ENCODE assay signal across 1 cellular context in genomic region chr1:227563319-227564201, GRCh38.
TF ChIP-seq lines count a peak whose summit lies in the region.

Gene ZNF678, plus strand, starts transcription at chr1:227563556. Its CDS starts 87,436 bp downstream, at chr1:227650992.

TF ChIP-seq in HepG2, 621 proteins besides CTCF, POLR2A, EP300 and RAD21 (continued from another document and continues in another):
- TF ChIP-seq PRDM10 (CRISPR knock-in tag; IDR thresholded peaks at IDR 0.05; ENCODE audit: low read depth) (0 out of 2 replicates have a peak, but pooled peaks have one; percentile 24), RFXAP (CRISPR knock-in tag; IDR thresholded peaks at IDR 0.05; ENCODE audit: borderline replicate concordance) (no peak; the same call in 1 of the 2 replicates), GABPA (IDR thresholded peaks at IDR 0.05; ENCODE audit: low read depth, low read length) (peak; percentile 36), GABPA (CRISPR knock-in tag; IDR thresholded peaks at IDR 0.05; ENCODE audit: low read depth) (peak; percentile 79), ZMYM4 (CRISPR knock-in tag; IDR thresholded peaks at IDR 0.05) (peak; percentile 93), ZNF224 (CRISPR knock-in tag; IDR thresholded peaks at IDR 0.05) (0 out of 2 replicates have a peak, but pooled peaks have one; percentile 26), FOXO4 (CRISPR knock-in tag; conservative IDR thresholded peaks at IDR 0.05) (no peak), ZNF747 (CRISPR knock-in tag; IDR thresholded peaks at IDR 0.05; ENCODE audit: borderline replicate concordance) (0 out of 2 replicates have a peak, but pooled peaks have one; percentile 81), NR2F6 (IDR thresholded peaks at IDR 0.05) (no peak), NR2F6 (CRISPR knock-in tag; IDR thresholded peaks at IDR 0.05) (no peak), MZF1 (CRISPR knock-in tag; IDR thresholded peaks at IDR 0.05; ENCODE audit: borderline replicate concordance) (no peak), PHF8 (CRISPR knock-in tag; IDR thresholded peaks at IDR 0.05) (peak; percentile 86), ZNF124 (CRISPR knock-in tag; IDR thresholded peaks at IDR 0.05) (peak; percentile 66; the same call in 1 of the 2 replicates), HIC2 (CRISPR knock-in tag; IDR thresholded peaks at IDR 0.05; ENCODE audit: low read depth) (peak; percentile 21; the same call in 1 of the 2 replicates), PHF21A (CRISPR knock-in tag; IDR thresholded peaks at IDR 0.05) (peak; percentile 76), SNAPC2 (CRISPR knock-in tag; IDR thresholded peaks at IDR 0.05) (0 out of 2 replicates have a peak, but pooled peaks have one; percentile 28), ZNF547 (CRISPR knock-in tag; IDR thresholded peaks at IDR 0.05) (peak; percentile 78), ZNF781 (CRISPR knock-in tag; IDR thresholded peaks at IDR 0.05; ENCODE audit: borderline replicate concordance, not compliant biosample characterization) (peak; percentile 75), TRIM24 (CRISPR knock-in tag; IDR thresholded peaks at IDR 0.05) (no peak), ELF1 (CRISPR knock-in tag; IDR thresholded peaks at IDR 0.05) (peak; percentile 81), ZMYM3 (CRISPR knock-in tag; IDR thresholded peaks at IDR 0.05) (peak; percentile 66; the same call in 1 of the 2 replicates), KMT2B (CRISPR knock-in tag; IDR thresholded peaks at IDR 0.05) (peak; percentile 84), SP5 (CRISPR knock-in tag; IDR thresholded peaks at IDR 0.05; ENCODE audit: borderline replicate concordance, low read depth) (peak; percentile 38; the same call in 1 of the 2 replicates), ZBTB10 (CRISPR knock-in tag; IDR thresholded peaks at IDR 0.05; ENCODE audit: borderline replicate concordance) (peak; percentile 52; the same call in 1 of the 2 replicates), HNRNPLL (IDR thresholded peaks at IDR 0.05; ENCODE audit: low read depth, low read length, poor library complexity, severe bottlenecking) (peak; percentile 77), ZNF598 (CRISPR knock-in tag; IDR thresholded peaks at IDR 0.05; ENCODE audit: borderline replicate concordance) (peak; percentile 86; the same call in 1 of the 2 replicates), ATF7-NPFF (CRISPR knock-in tag; IDR thresholded peaks at IDR 0.05; ENCODE audit: low read depth) (peak; percentile 56; the same call in 1 of the 2 replicates), ZNF691 (CRISPR knock-in tag; IDR thresholded peaks at IDR 0.05; ENCODE audit: borderline replicate concordance, low read depth) (0 out of 2 replicates have a peak, but pooled peaks have one; percentile 42), PCBP1 (IDR thresholded peaks at IDR 0.05; ENCODE audit: borderline replicate concordance, low read depth, low read length) (0 out of 2 replicates have a peak, but pooled peaks have one; percentile 52)
- TF ChIP-seq, protein P1, sequence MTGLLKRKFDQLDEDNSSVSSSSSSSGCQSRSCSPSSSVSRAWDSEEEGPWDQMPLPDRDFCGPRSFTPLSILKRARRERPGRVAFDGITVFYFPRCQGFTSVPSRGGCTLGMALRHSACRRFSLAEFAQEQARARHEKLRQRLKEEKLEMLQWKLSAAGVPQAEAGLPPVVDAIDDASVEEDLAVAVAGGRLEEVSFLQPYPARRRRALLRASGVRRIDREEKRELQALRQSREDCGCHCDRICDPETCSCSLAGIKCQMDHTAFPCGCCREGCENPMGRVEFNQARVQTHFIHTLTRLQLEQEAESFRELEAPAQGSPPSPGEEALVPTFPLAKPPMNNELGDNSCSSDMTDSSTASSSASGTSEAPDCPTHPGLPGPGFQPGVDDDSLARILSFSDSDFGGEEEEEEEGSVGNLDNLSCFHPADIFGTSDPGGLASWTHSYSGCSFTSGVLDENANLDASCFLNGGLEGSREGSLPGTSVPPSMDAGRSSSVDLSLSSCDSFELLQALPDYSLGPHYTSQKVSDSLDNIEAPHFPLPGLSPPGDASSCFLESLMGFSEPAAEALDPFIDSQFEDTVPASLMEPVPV (CRISPR knock-in tag; IDR thresholded peaks at IDR 0.05), result peak; percentile 85; the same call in 1 of the 2 replicates
- TF ChIP-seq, protein P2, sequence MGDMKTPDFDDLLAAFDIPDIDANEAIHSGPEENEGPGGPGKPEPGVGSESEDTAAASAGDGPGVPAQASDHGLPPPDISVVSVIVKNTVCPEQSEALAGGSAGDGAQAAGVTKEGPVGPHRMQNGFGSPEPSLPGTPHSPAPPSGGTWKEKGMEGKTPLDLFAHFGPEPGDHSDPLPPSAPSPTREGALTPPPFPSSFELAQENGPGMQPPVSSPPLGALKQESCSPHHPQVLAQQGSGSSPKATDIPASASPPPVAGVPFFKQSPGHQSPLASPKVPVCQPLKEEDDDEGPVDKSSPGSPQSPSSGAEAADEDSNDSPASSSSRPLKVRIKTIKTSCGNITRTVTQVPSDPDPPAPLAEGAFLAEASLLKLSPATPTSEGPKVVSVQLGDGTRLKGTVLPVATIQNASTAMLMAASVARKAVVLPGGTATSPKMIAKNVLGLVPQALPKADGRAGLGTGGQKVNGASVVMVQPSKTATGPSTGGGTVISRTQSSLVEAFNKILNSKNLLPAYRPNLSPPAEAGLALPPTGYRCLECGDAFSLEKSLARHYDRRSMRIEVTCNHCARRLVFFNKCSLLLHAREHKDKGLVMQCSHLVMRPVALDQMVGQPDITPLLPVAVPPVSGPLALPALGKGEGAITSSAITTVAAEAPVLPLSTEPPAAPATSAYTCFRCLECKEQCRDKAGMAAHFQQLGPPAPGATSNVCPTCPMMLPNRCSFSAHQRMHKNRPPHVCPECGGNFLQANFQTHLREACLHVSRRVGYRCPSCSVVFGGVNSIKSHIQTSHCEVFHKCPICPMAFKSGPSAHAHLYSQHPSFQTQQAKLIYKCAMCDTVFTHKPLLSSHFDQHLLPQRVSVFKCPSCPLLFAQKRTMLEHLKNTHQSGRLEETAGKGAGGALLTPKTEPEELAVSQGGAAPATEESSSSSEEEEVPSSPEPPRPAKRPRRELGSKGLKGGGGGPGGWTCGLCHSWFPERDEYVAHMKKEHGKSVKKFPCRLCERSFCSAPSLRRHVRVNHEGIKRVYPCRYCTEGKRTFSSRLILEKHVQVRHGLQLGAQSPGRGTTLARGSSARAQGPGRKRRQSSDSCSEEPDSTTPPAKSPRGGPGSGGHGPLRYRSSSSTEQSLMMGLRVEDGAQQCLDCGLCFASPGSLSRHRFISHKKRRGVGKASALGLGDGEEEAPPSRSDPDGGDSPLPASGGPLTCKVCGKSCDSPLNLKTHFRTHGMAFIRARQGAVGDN (CRISPR knock-in tag; IDR thresholded peaks at IDR 0.05), result peak; percentile 85
